Comparison of ENCODE assay signal across 8 cellular contexts in the genomic region with DNA sequence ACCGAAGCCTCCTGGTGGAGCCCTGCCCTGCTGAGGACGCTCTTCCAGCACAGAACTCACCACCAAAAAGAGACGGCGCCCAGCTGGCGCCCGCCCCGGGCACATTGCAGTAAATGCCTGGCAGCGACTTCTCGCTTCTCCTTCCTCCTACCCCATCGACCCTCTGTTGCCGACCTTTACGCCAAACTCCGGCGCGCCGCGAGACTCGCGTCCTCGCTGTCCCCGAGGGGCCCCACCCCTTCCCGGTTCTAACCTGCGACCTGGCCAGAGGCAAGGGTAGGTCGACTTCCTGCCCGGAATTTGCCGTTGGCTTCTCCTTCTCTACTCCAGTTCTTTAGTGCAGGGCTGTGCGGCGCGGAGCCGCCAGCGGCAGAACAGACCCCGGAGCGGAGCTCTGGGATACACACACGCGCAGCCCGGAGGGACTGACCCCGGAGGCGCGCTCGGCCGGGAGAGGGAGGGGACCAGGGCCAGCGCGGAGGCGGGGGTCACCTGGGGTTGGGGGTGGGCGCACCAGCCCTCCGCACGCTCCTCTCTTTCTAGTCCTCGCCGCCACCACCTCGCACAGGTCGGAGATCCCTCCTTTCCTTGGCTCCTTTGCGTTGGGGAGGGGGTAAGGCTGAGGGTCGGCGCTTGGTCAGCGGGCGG.
DNase-seq lines count a peak whose midpoint lies in the region; ATAC-seq, FAIRE-seq and TF ChIP-seq lines count a peak whose summit lies in the region.

No MANE protein-coding gene starts in this region.

- WGBS in pancreas, 2 donors, result 1 to 2% methylated on average over 41 to 56 of the region's 56 CpGs

- peaks cover 0 to 5% (median 0%) of the 10 kb centered on the region in 4 donors for H3K27me3 ChIP-seq in pancreas

- TF ChIP-seq CTCF in pancreas (IDR thresholded peaks at IDR 0.05), result no peak

- H3K4me1 Mint-ChIP-seq in stimulated activated naive B cell treated with anti-CD40 and anti-IgM and Interleukin-4, amounts not matched to agents 10 μg/mL and 1 μg/mL and 100 μg/mL, for 72 hours, result peaks cover 0 to 6% of the 10 kb centered on the region in 2 donors

- H3K4me3 Mint-ChIP-seq in stimulated activated naive B cell treated with anti-CD40 and anti-IgM and Interleukin-4, amounts not matched to agents 10 μg/mL and 1 μg/mL and 100 μg/mL, for 72 hours, result no peak overlapping the region

- DNase-seq in D341Med (ENCODE audit: low spot score) (peak; percentile 71), NCI-H69 (lab: John Stamatoyannopoulos, UW) (peak; percentile 33), globus pallidus (ENCODE audit: low spot score) (peak; percentile 19), pancreas (peak; percentile 30 to 78 (median 38))
- DNase-seq in stimulated activated naive B cell treated with anti-CD40 and anti-IgM and Interleukin-4, amounts not matched to agents 10 μg/mL and 1 μg/mL and 100 μg/mL, for 72 hours, result no peak

- H3K36me3 ChIP-seq in pancreas, result no peaks in the 10 kb centered on the region

- intact Hi-C loops in pancreas (cut with DNase I), result no loop called here

- H3K27ac ChIP-seq in pancreas, result peak overlapping the region in 1 of 4 donors; percentile 25

- H3K36me3 Mint-ChIP-seq in stimulated activated naive B cell treated with anti-CD40 and anti-IgM and Interleukin-4, amounts not matched to agents 10 μg/mL and 1 μg/mL and 100 μg/mL, for 72 hours, result no peaks in the 10 kb centered on the region

- H3K27ac Mint-ChIP-seq in stimulated activated naive B cell treated with anti-CD40 and anti-IgM and Interleukin-4, amounts not matched to agents 10 μg/mL and 1 μg/mL and 100 μg/mL, for 72 hours, result no peak overlapping the region

- H3K4me3 ChIP-seq in pancreas, result peak overlapping the region; percentile 36 to 50 (median 48)

- H3K9me3 ChIP-seq in pancreas, result no peaks in the 10 kb centered on the region

- ATAC-seq in pancreas (peak; percentile 55 to 79 (median 78)), HG03432 (IDR thresholded peaks at IDR 0.05; ENCODE audit: unreplicated experiment) (no peak), GM21515 (IDR thresholded peaks at IDR 0.05; ENCODE audit: unreplicated experiment) (no peak), GM21447 (IDR thresholded peaks at IDR 0.05; ENCODE audit: unreplicated experiment) (no peak)
- no peak for ATAC-seq in stimulated activated naive B cell treated with anti-CD40 and anti-IgM and Interleukin-4, amounts not matched to agents 10 μg/mL and 1 μg/mL and 100 μg/mL, for 72 hours (replicated peaks)

- no peaks in the 10 kb centered on the region for H3K9me3 Mint-ChIP-seq in stimulated activated naive B cell treated with anti-CD40 and anti-IgM and Interleukin-4, amounts not matched to agents 10 μg/mL and 1 μg/mL and 100 μg/mL, for 72 hours

- H3K4me1 ChIP-seq in pancreas, result peaks cover 0 to 5% (median 3%) of the 10 kb centered on the region in 3 donors

- H3K27me3 Mint-ChIP-seq in stimulated activated naive B cell treated with anti-CD40 and anti-IgM and Interleukin-4, amounts not matched to agents 10 μg/mL and 1 μg/mL and 100 μg/mL, for 72 hours, result peaks cover 38 to 45% of the 10 kb centered on the region in 2 donors

- no peak for FAIRE-seq in pancreas (lab: Jason Lieb, UNC)

Comparison
In these comparisons a context has a peak if more than half of its experiments do, and no peak if none do; other contexts are left out.
1. ATAC-seq: peak in pancreas (4 of 4); none in stimulated activated naive B cell treated with anti-CD40 and anti-IgM and Interleukin-4, amounts not matched to agents 10 μg/mL and 1 μg/mL and 100 μg/mL, for 72 hours (0 of 2), HG03432 (single experiment), GM21515 (single experiment) and GM21447 (single experiment).